In the genomic region with DNA sequence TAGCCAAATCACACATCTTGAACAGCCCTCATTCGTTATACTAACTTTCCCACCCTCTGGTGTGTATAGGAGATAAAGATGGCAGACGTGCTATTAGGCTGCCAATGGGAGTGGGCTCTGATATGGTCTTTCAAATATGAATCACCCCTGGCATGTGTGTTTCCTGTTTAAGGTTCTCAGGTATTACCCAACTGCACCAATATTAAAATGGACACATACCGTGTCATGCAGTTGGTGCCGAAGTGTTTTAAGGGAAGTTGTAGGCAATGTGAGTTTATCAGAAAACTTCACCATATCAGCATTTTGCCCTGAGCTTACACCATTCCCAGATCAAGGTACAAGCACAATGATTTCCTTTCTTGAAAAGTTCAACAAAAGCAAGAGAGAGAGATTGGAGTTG, we compare ENCODE assay signal across 13 cellular contexts. TPM values are rescaled to one million over a fixed set of nuclear protein-coding genes. Genes with fewer than 3 reads are reported as not detected.
DNase-seq lines count a peak whose midpoint lies in the region; ATAC-seq and TF ChIP-seq lines count a peak whose summit lies in the region.
"Had no signal": no experiment of that assay in that cellular context is flagged by ENCODE, and none has a peak within 500 bp of the region (broad histone marks: within the 10 kb centered on the region; RNA-seq: fewer than 3 reads in every experiment).

No MANE protein-coding gene starts in this region.

- H3K36me3 Mint-ChIP-seq in T-cell: peaks cover 13% of the 10 kb centered on the region
- peaks cover 70% of the 10 kb centered on the region for H3K36me3 Mint-ChIP-seq in dendritic cell treated with granulocyte-macrophage colony-stimulating factor and Interleukin-4, amounts not matched to agents 40 ng/mL and 50 ng/mL, for 4 days (ENCODE audit: low read depth)
- H3K36me3 Mint-ChIP-seq in progenitor cell of endocrine pancreas (ENCODE audit: insufficient read depth): no peaks in the 10 kb centered on the region

- H3K27me3 ChIP-seq in cardiac muscle cell (no peaks in the 10 kb centered on the region), heart right ventricle (no peaks in the 10 kb centered on the region)

- H3K9me3 Mint-ChIP-seq in T-cell: no peaks in the 10 kb centered on the region
- H3K9me3 Mint-ChIP-seq in dendritic cell treated with granulocyte-macrophage colony-stimulating factor and Interleukin-4, amounts not matched to agents 40 ng/mL and 50 ng/mL, for 4 days: no peaks in the 10 kb centered on the region
- no peaks in the 10 kb centered on the region for H3K9me3 Mint-ChIP-seq in progenitor cell of endocrine pancreas (ENCODE audit: low read depth)
- H3K9me3 Mint-ChIP-seq: activated naive CD4-positive, alpha-beta T cell treated with anti-CD3 and anti-CD28 coated beads, Interleukin-2, amount 10 ng/mL, durations not matched to agents 7 days and 5 days had no signal

- H3K4me3 Mint-ChIP-seq in T-cell (peak overlapping the region; percentile 2 to 46 (median 37)), progenitor cell of endocrine pancreas (ENCODE audit: low read depth) (no peak overlapping the region)
- H3K4me3 Mint-ChIP-seq in dendritic cell treated with granulocyte-macrophage colony-stimulating factor and Interleukin-4, amounts not matched to agents 40 ng/mL and 50 ng/mL, for 4 days: no peak overlapping the region
- H3K4me3 Mint-ChIP-seq: activated naive CD4-positive, alpha-beta T cell treated with anti-CD3 and anti-CD28 coated beads, Interleukin-2, amount 10 ng/mL, durations not matched to agents 7 days and 5 days had no signal

- DNase-seq in cardiac muscle cell (ENCODE audit: low read depth in 1 of 2, low spot score in 1 of 2) (no peak), heart right ventricle (no peak), T-cell (no peak), NCI-H128 (lab: John Stamatoyannopoulos, UW; ENCODE audit: unreplicated experiment) (no peak), progenitor cell of endocrine pancreas (ENCODE audit: low spot score, unreplicated experiment) (no peak), KG1 (lab: John Stamatoyannopoulos, UW) (no peak)
- DNase-seq: activated CD4-positive, alpha-beta T cell treated with anti-CD3 and anti-CD28 coated beads for 1 hour; activated naive CD4-positive, alpha-beta T cell treated with anti-CD3 and anti-CD28 coated beads, Interleukin-2, amount 10 ng/mL, durations not matched to agents 7 days and 5 days; central memory CD4-positive, alpha-beta T cell; GOT3; SK-N-SH had no signal

- H3K36me3 ChIP-seq in cardiac muscle cell: no peaks in the 10 kb centered on the region
- no peaks in the 10 kb centered on the region for H3K36me3 ChIP-seq in heart right ventricle

- peak overlapping the region; percentile 15 for H3K27ac ChIP-seq in cardiac muscle cell
- H3K27ac ChIP-seq in heart right ventricle: peak overlapping the region in 1 of 10 donors; percentile 32

- ATAC-seq in heart right ventricle: no peak
- ATAC-seq in T-cell (replicated peaks in 1 of 4): no peak
- no peak for ATAC-seq in GM21526 (IDR thresholded peaks at IDR 0.05; ENCODE audit: low FRiP score, unreplicated experiment)

- CTCF ChIA-PET in T-cell (lab: Charles Lee): interaction anchor here in 1 of 2 donors (0.6 kb wide), 1 partner anchor 10 kb away, joined by 3 read pairs; no protein-coding TSS in a partner anchor

- H3K4me3 ChIP-seq in cardiac muscle cell (no peak overlapping the region), heart right ventricle (no peak overlapping the region)

- WGBS in heart right ventricle, 2 donors: 92 to 95% methylated on average over 4 of the region's 4 CpGs

- peaks cover 87 to 95% (median 89%) of the 10 kb centered on the region in 3 donors for H3K4me1 Mint-ChIP-seq in T-cell
- H3K4me1 Mint-ChIP-seq in dendritic cell treated with granulocyte-macrophage colony-stimulating factor and Interleukin-4, amounts not matched to agents 40 ng/mL and 50 ng/mL, for 4 days (ENCODE audit: low read depth): peaks cover 95% of the 10 kb centered on the region
- H3K4me1 Mint-ChIP-seq in progenitor cell of endocrine pancreas (ENCODE audit: low read depth): peaks cover 9% of the 10 kb centered on the region

- peak overlapping the region; percentile 84 to 94 for H3K27ac Mint-ChIP-seq in T-cell
- peak overlapping the region; percentile 91 for H3K27ac Mint-ChIP-seq in dendritic cell treated with granulocyte-macrophage colony-stimulating factor and Interleukin-4, amounts not matched to agents 40 ng/mL and 50 ng/mL, for 4 days
- H3K27ac Mint-ChIP-seq in progenitor cell of endocrine pancreas: no peak overlapping the region
- H3K27ac Mint-ChIP-seq: activated naive CD4-positive, alpha-beta T cell treated with anti-CD3 and anti-CD28 coated beads, Interleukin-2, amount 10 ng/mL, durations not matched to agents 7 days and 5 days had no signal

- H3K27me3 Mint-ChIP-seq in T-cell: no peaks in the 10 kb centered on the region
- no peaks in the 10 kb centered on the region for H3K27me3 Mint-ChIP-seq in dendritic cell treated with granulocyte-macrophage colony-stimulating factor and Interleukin-4, amounts not matched to agents 40 ng/mL and 50 ng/mL, for 4 days
- no peaks in the 10 kb centered on the region for H3K27me3 Mint-ChIP-seq in progenitor cell of endocrine pancreas
- H3K27me3 Mint-ChIP-seq: activated naive CD4-positive, alpha-beta T cell treated with anti-CD3 and anti-CD28 coated beads, Interleukin-2, amount 10 ng/mL, durations not matched to agents 7 days and 5 days had no signal

- TF ChIP-seq CTCF in cardiac muscle cell (IDR thresholded peaks at IDR 0.05; ENCODE audit: low read depth, low read length) (no peak), heart right ventricle (IDR thresholded peaks at IDR 0.05) (no peak), progenitor cell of endocrine pancreas (IDR thresholded peaks at IDR 0.05; ENCODE audit: unreplicated experiment) (no peak)

- intact Hi-C loops in heart right ventricle (cut with DNase I): no loop called here
- intact Hi-C loops in dendritic cell treated with granulocyte-macrophage colony-stimulating factor and Interleukin-4, amounts not matched to agents 40 ng/mL and 50 ng/mL, for 4 days (cut with micrococcal nuclease): loop anchor here (5.0 kb wide), 1 partner anchor 33 kb away; the partner anchor contains the start of gene CHST11

- peaks cover 24% of the 10 kb centered on the region for H3K4me1 ChIP-seq in cardiac muscle cell (ENCODE audit: low read depth)
- peaks cover 0 to 81% (median 22%) of the 10 kb centered on the region in 9 donors for H3K4me1 ChIP-seq in heart right ventricle

- H3K9me3 ChIP-seq in cardiac muscle cell (ENCODE audit: low read depth) (no peaks in the 10 kb centered on the region), heart right ventricle (no peaks in the 10 kb centered on the region)
- H3K9me3 ChIP-seq: SK-N-SH had no signal

- POLR2A ChIA-PET in T-cell (lab: Charles Lee): no interaction called here

RNA-seq across cellular contexts. Expression of gene CHST11, which starts 33.5 kb away (rescaled TPM):
- total RNA-seq in cardiac muscle cell (29.8 and 39.8 TPM in 2 replicates), heart right ventricle (10 to 100 TPM in 2 of 10 donors, 1 to 10 TPM in 8; 2.7 to 12.7 (median 4.5) TPM), T-cell (10 to 100 TPM; 49.8 to 78.3 (median 63.7) TPM), progenitor cell of endocrine pancreas (10.5 and 11.4 TPM in 2 replicates)
- polyA plus RNA-seq in cardiac muscle cell (20.5 and 24.2 TPM in 2 replicates), heart right ventricle (1 to 10 TPM; 1.1 to 1.2 TPM)

Comparison
In these comparisons a context has a peak if more than half of its experiments do, and no peak if none do; other contexts are left out.
1. H3K4me3 Mint-ChIP-seq: peak in T-cell (3 of 3); none in dendritic cell treated with granulocyte-macrophage colony-stimulating factor and Interleukin-4, amounts not matched to agents 40 ng/mL and 50 ng/mL, for 4 days (single experiment) and progenitor cell of endocrine pancreas (single experiment).